Comparison of ENCODE assay signal across 19 cellular contexts in genomic region chr6:52104979-52105378, GRCh38. TPM values are rescaled to one million over a fixed set of nuclear protein-coding genes. Genes with fewer than 3 reads are reported as not detected.
DNase-seq lines count a peak whose midpoint lies in the region; ATAC-seq and TF ChIP-seq lines count a peak whose summit lies in the region.
"Had no signal": no experiment of that assay in that cellular context is flagged by ENCODE, and none has a peak within 500 bp of the region (broad histone marks: within the 10 kb centered on the region; RNA-seq: fewer than 3 reads in every experiment).

No MANE protein-coding gene starts in this region.

- no peaks in the 10 kb centered on the region for H3K9me3 ChIP-seq in BE2C
- H3K9me3 ChIP-seq in PC-3 (ENCODE audit: low read length) = no peaks in the 10 kb centered on the region
- H3K9me3 ChIP-seq in MG63 = no peaks in the 10 kb centered on the region

- no TSS peak for BruUV-seq in PC-3 (replicated peaks; lab: Mats Ljungman, UMichigan)

- no peaks in the 10 kb centered on the region for H3K79me2 ChIP-seq in PC-3 (ENCODE audit: low read length)

- H3K27me3 ChIP-seq in BE2C = peaks cover 18% of the 10 kb centered on the region
- H3K27me3 ChIP-seq in PC-3 (ENCODE audit: low read length) = peaks cover 15% of the 10 kb centered on the region
- peaks cover 95% of the 10 kb centered on the region for H3K27me3 ChIP-seq in MG63

- TF ChIP-seq CTCF in BE2C (IDR thresholded peaks at IDR 0.05; ENCODE audit: low read depth, low read length) (0 out of 2 replicates have a peak, but pooled peaks have one; percentile 9), PC-3 (conservative IDR thresholded peaks at IDR 0.05; ENCODE audit: low read depth, low read length) (peak; percentile 53)

- no peak overlapping the region for H3K9ac ChIP-seq in PC-3 (ENCODE audit: low read length)
- H3K9ac ChIP-seq: GM23248 had no signal

- H3K4me3 ChIP-seq in BE2C (ENCODE audit: low read depth, low read length) = no peak overlapping the region
- no peak overlapping the region for H3K4me3 ChIP-seq in PC-3 (ENCODE audit: low read length)
- no peak overlapping the region for H3K4me3 ChIP-seq in MG63
- H3K4me3 ChIP-seq: GM23248 had no signal

- no peaks in the 10 kb centered on the region for H3K36me3 ChIP-seq in BE2C
- H3K36me3 ChIP-seq in PC-3 (ENCODE audit: low read depth, low read length) = no peaks in the 10 kb centered on the region
- no peaks in the 10 kb centered on the region for H3K36me3 ChIP-seq in MG63

- H2AFZ ChIP-seq in PC-3 (ENCODE audit: low read length) = peak overlapping the region; percentile 12; the same call in 1 of the 2 replicates
- H2AFZ ChIP-seq: GM23248 had no signal

- H3K9me2 ChIP-seq in PC-3 (replicated peaks; ENCODE audit: low read length) = no peaks in the 10 kb centered on the region

- ATAC-seq in PC-3 (no peak), GM18517 (IDR thresholded peaks at IDR 0.05; ENCODE audit: unreplicated experiment) (no peak)
- ATAC-seq: Panc1, Right ventricle myocardium inferior had no signal

- peak overlapping the region; percentile 50 for H3K4me2 ChIP-seq in PC-3 (ENCODE audit: low read length)

- CTCF ChIA-PET in PC-3 (lab: Charles Lee) = no interaction called here

- H3K27ac ChIP-seq in PC-3 (ENCODE audit: low read length) = no peak overlapping the region
- H3K27ac ChIP-seq: GM23248 had no signal

- POLR2A ChIA-PET in PC-3 (lab: Charles Lee; ENCODE audit: unreplicated experiment) = no interaction called here

- no peak for DNase-seq in BE2C
- peak; percentile 44 for DNase-seq in PC-3
- peak; percentile 3 for DNase-seq in fibroblast of peridontal ligament (ENCODE audit: extremely low read depth)
- DNase-seq in myocyte (ENCODE audit: low read depth) = peak; percentile 59
- DNase-seq in NCI-H1417 treated with DMSO at 0.1 percent for 48 hours (lab: John Stamatoyannopoulos, UW) = no peak
- no peak for DNase-seq in MG63
- DNase-seq in cerebellar nuclear complex (lab: John Stamatoyannopoulos, UW) = no peak
- DNase-seq: C1 segment of cervical spinal cord, DMS79, GM23248, HCEC 1CT, NCI-H1417, NCI-H187 treated with DMSO at 0.1 percent for 48 hours, NCI-H345, NCI-H526 had no signal

- intact Hi-C loops in PC-3 (cut with micrococcal nuclease) = no loop called here

- no peaks in the 10 kb centered on the region for H4K20me1 ChIP-seq in PC-3 (ENCODE audit: low read length)

- no peaks in the 10 kb centered on the region for H3K4me1 ChIP-seq in BE2C
- H3K4me1 ChIP-seq in PC-3 (ENCODE audit: insufficient read depth, low read length) = no peaks in the 10 kb centered on the region; the same call in 1 of the 2 replicates

- no peaks in the 10 kb centered on the region for H3F3A ChIP-seq in PC-3 (ENCODE audit: low read length, unreplicated experiment)

RNA-seq across cellular contexts. Expression of gene PKHD1, which starts 17.6 kb away (rescaled TPM):
- 0.22 TPM for polyA plus RNA-seq in BE2C (2012; ENCODE audit: insufficient read depth, insufficient read length, low read depth)
- total RNA-seq in PC-3 (2014; rRNA removed) (0.40 and 0.52 TPM in 2 replicates), myocyte (3.6 and 4.4 TPM in 2 replicates)
- 0.77 TPM for polyA plus RNA-seq in myocyte (2012)
- total RNA-seq in MG63 (2014; rRNA removed; shearing (Covaris generic); ENCODE audit: low replicate concordance) = 0.22 TPM in 1 of 2 replicates, not detected in the other
- total RNA-seq: G401, GM23248, Right ventricle myocardium inferior had no signal
- polyA plus RNA-seq: GM23248 had no signal

Comparison
In these comparisons a context has a peak if more than half of its experiments do, and no peak if none do; other contexts are left out.
1. DNase-seq: peak in PC-3 (single experiment), fibroblast of peridontal ligament (single experiment) and myocyte (single experiment); none in BE2C (single experiment), NCI-H1417 treated with DMSO at 0.1 percent for 48 hours (single experiment), MG63 (single experiment) and cerebellar nuclear complex (0 of 2).